In the genomic region with DNA sequence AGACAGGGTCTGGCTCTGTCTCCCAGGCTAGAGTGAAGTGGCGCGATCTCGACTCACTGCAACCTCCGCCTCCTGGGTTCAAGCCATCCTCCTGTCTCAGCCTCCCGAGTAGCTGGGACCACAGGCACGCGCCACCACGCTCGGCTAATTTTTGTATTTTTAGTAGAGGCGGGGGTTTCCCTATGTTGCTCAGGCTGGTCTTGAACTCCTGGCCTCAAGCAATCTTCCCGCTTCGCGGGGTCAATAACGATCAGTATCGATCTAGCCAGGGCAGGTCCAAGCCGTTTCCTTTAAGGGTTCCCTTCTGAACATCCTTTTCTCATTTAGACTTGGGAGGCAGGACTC, we compare ENCODE assay signal across 8 cellular contexts. TPM values are rescaled to one million over a fixed set of nuclear protein-coding genes. Genes with fewer than 3 reads are reported as not detected.
DNase-seq lines count a peak whose midpoint lies in the region; ATAC-seq and TF ChIP-seq lines count a peak whose summit lies in the region.
"Not testable (repeated sequence)": the region's sequence is repeated elsewhere in the genome, so short reads cannot be mapped to it uniquely, and the experiment has no call there.

No MANE protein-coding gene starts in this region.

- not testable (repeated sequence) for H3K27me3 ChIP-seq in BLaER1; stomach smooth muscle (ENCODE audit: control insufficient read depth in 1 of 2, insufficient read depth in 2 of 2, low read length in 2 of 2)

- H3K9me3 ChIP-seq in BLaER1; stomach smooth muscle (ENCODE audit: control insufficient read depth in 2 of 2, low read length in 2 of 2): not testable (repeated sequence)

- H3K4me1 ChIP-seq in BLaER1 (peaks cover 28% of the 10 kb centered on the region), stomach smooth muscle (ENCODE audit: control insufficient read depth, insufficient read depth, low read length) (peaks cover 24% of the 10 kb centered on the region)

- H3K4me3 ChIP-seq in BLaER1: not testable (repeated sequence)
- H3K4me3 ChIP-seq in stomach smooth muscle (ENCODE audit: low read length in 2 of 2): peak overlapping the region; percentile 80 to 83

- not testable (repeated sequence) for H3K27ac ChIP-seq in BLaER1; stomach smooth muscle (ENCODE audit: low read length)

- H3K27ac Mint-ChIP-seq in HFFc6 (peak overlapping the region; percentile 89), chondrocyte (ENCODE audit: unreplicated experiment) (peak overlapping the region; percentile 89), immature natural killer cell (peak overlapping the region; percentile 87 to 93 (median 90))
- peak overlapping the region; percentile 31 for H3K27ac Mint-ChIP-seq in T-helper 1 cell treated with Interleukin-12 subunit alpha and Interleukin-12 subunit beta and Interleukin-4 antibody, amounts not matched to agents 30 μg/mL and 1 μg/mL, for 36 hours
- H3K27ac Mint-ChIP-seq in activated T-helper 17 cell treated with anti-CD3 and anti-CD28 coated beads, Interleukin-2, amount 50 U/mL, for 72 hours: peak overlapping the region; percentile 67
- H3K27ac Mint-ChIP-seq in neural crest cell (ENCODE audit: unreplicated experiment): not testable (repeated sequence)

- H3K36me3 Mint-ChIP-seq in HFFc6 (ENCODE audit: low read depth); T-helper 1 cell treated with Interleukin-12 subunit alpha and Interleukin-12 subunit beta and Interleukin-4 antibody, amounts not matched to agents 30 μg/mL and 1 μg/mL, for 36 hours (ENCODE audit: low read depth); activated T-helper 17 cell treated with anti-CD3 and anti-CD28 coated beads, Interleukin-2, amount 50 U/mL, for 72 hours (ENCODE audit: low read depth); chondrocyte (ENCODE audit: low read depth); immature natural killer cell; neural crest cell (ENCODE audit: low read depth): not testable (repeated sequence)

- H3K4me3 Mint-ChIP-seq in HFFc6: not testable (repeated sequence)
- peak overlapping the region; percentile 80 for H3K4me3 Mint-ChIP-seq in T-helper 1 cell treated with Interleukin-12 subunit alpha and Interleukin-12 subunit beta and Interleukin-4 antibody, amounts not matched to agents 30 μg/mL and 1 μg/mL, for 36 hours
- H3K4me3 Mint-ChIP-seq in activated T-helper 17 cell treated with anti-CD3 and anti-CD28 coated beads, Interleukin-2, amount 50 U/mL, for 72 hours: peak overlapping the region; percentile 77
- H3K4me3 Mint-ChIP-seq in chondrocyte (ENCODE audit: unreplicated experiment) (peak overlapping the region; percentile 4), immature natural killer cell (peak overlapping the region; percentile 81 to 89 (median 85)), neural crest cell (peak overlapping the region; percentile 80)

- not testable (repeated sequence) for H4K20me1 ChIP-seq in BLaER1

- not testable (repeated sequence) for DNase-seq in HFFc6; chondrocyte (ENCODE audit: low spot score); immature natural killer cell; neural crest cell (ENCODE audit: low read depth, low spot score)

- ATAC-seq in activated T-helper 17 cell treated with anti-CD3 and anti-CD28 coated beads, Interleukin-2, amount 50 U/mL, for 72 hours (replicated peaks): not testable (repeated sequence)

- H3K36me3 ChIP-seq in BLaER1; stomach smooth muscle (ENCODE audit: control insufficient read depth in 2 of 2, insufficient read depth in 2 of 2, low read length in 2 of 2): not testable (repeated sequence)

- H3K4me1 Mint-ChIP-seq in HFFc6 (ENCODE audit: low read depth): peaks cover 12% of the 10 kb centered on the region
- H3K4me1 Mint-ChIP-seq in T-helper 1 cell treated with Interleukin-12 subunit alpha and Interleukin-12 subunit beta and Interleukin-4 antibody, amounts not matched to agents 30 μg/mL and 1 μg/mL, for 36 hours (ENCODE audit: low read depth); activated T-helper 17 cell treated with anti-CD3 and anti-CD28 coated beads, Interleukin-2, amount 50 U/mL, for 72 hours; neural crest cell: not testable (repeated sequence)
- peaks cover 18% of the 10 kb centered on the region for H3K4me1 Mint-ChIP-seq in chondrocyte (ENCODE audit: low read depth)
- H3K4me1 Mint-ChIP-seq in immature natural killer cell: peaks cover 14 to 19% of the 10 kb centered on the region in 2 donors

- TF ChIP-seq CTCF in HFFc6 (IDR thresholded peaks at IDR 0.05); chondrocyte (IDR thresholded peaks at IDR 0.05); neural crest cell (conservative IDR thresholded peaks at IDR 0.05): not testable (repeated sequence)

- peak overlapping the region; percentile 98 for H3K4me2 ChIP-seq in BLaER1

- H3K27me3 Mint-ChIP-seq in HFFc6 (ENCODE audit: insufficient read depth); T-helper 1 cell treated with Interleukin-12 subunit alpha and Interleukin-12 subunit beta and Interleukin-4 antibody, amounts not matched to agents 30 μg/mL and 1 μg/mL, for 36 hours (ENCODE audit: low read depth); activated T-helper 17 cell treated with anti-CD3 and anti-CD28 coated beads, Interleukin-2, amount 50 U/mL, for 72 hours; chondrocyte (ENCODE audit: low read depth): not testable (repeated sequence)
- H3K27me3 Mint-ChIP-seq in immature natural killer cell (ENCODE audit: low read depth in 3 of 3): peaks cover 0 to 10% (median 4%) of the 10 kb centered on the region in 3 donors
- H3K27me3 Mint-ChIP-seq in neural crest cell (ENCODE audit: low read depth): peaks cover 36% of the 10 kb centered on the region

- not testable (repeated sequence) for H3K9me3 Mint-ChIP-seq in HFFc6; T-helper 1 cell treated with Interleukin-12 subunit alpha and Interleukin-12 subunit beta and Interleukin-4 antibody, amounts not matched to agents 30 μg/mL and 1 μg/mL, for 36 hours; activated T-helper 17 cell treated with anti-CD3 and anti-CD28 coated beads, Interleukin-2, amount 50 U/mL, for 72 hours; chondrocyte (ENCODE audit: low read depth); immature natural killer cell; neural crest cell

- not testable (repeated sequence) for H3K9ac ChIP-seq in BLaER1
- H3K9ac ChIP-seq in stomach smooth muscle (ENCODE audit: low read length in 2 of 2): peak overlapping the region in 1 of 2 donors; percentile 88

RNA-seq across cellular contexts. Expression of gene SLC66A3, which starts 1.3 kb away (rescaled TPM):
- 10 to 100 TPM; 11.4 to 17.4 (median 13.0) TPM for total RNA-seq in HFFc6 (2021; fragmentation: NEBNext Ultra II Directional; extraction: Animal tissue kit (Norgen Biotek cat#: 25700))
- 10 to 100 TPM in 1 of 2 donors, 1 to 10 TPM in 1; 8.4 to 11.9 TPM for total RNA-seq in activated T-helper 17 cell treated with anti-CD3 and anti-CD28 coated beads, Interleukin-2, amount 50 U/mL, for 72 hours
- 25.8 to 29.3 TPM (median 28.0 TPM) in 3 replicates for total RNA-seq in chondrocyte
- 100 to 1,000 TPM in 1 of 3 donors, 10 to 100 TPM in 2; 78.8 to 191 (median 88.2) TPM for polyA plus RNA-seq in immature natural killer cell
- total RNA-seq in neural crest cell: 4.6 and 5.1 TPM in 2 replicates
